1 cellular context compared by ENCODE assay signal in the genomic region with DNA sequence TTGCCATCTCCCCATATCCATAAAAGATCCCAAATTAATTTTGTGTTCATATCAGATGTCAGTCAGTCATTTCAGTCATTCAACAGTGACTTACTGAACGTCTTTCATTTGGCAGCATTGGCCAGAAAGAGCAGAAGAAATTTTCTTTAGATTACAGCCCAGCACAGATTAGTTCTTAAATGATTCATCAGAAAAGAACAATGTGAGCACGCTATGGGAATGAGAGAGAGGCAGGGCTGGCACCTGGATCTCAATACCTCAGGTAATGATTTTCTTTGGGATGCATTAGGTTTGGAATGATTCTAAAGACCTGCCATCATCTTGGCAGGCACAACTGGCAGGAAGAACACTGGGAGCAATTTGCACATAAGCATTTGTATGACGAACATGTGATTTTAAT.
TF ChIP-seq lines count a peak whose summit lies in the region.

No MANE protein-coding gene starts in this region.

TF ChIP-seq in HepG2, 621 proteins besides CTCF, POLR2A, EP300 and RAD21:
- TF ChIP-seq, protein P1, sequence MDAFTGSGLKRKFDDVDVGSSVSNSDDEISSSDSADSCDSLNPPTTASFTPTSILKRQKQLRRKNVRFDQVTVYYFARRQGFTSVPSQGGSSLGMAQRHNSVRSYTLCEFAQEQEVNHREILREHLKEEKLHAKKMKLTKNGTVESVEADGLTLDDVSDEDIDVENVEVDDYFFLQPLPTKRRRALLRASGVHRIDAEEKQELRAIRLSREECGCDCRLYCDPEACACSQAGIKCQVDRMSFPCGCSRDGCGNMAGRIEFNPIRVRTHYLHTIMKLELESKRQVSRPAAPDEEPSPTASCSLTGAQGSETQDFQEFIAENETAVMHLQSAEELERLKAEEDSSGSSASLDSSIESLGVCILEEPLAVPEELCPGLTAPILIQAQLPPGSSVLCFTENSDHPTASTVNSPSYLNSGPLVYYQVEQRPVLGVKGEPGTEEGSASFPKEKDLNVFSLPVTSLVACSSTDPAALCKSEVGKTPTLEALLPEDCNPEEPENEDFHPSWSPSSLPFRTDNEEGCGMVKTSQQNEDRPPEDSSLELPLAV (CRISPR knock-in tag; conservative IDR thresholded peaks at IDR 0.05; ENCODE audit: low read depth) = no peak
- TF ChIP-seq KDM3A (CRISPR knock-in tag; IDR thresholded peaks at IDR 0.05; ENCODE audit: low read depth) (no peak), RBFOX2 (IDR thresholded peaks at IDR 0.05; ENCODE audit: low read depth, low read length) (no peak), TMF1 (CRISPR knock-in tag; IDR thresholded peaks at IDR 0.05; ENCODE audit: low read depth) (no peak), ZNF441 (CRISPR knock-in tag; IDR thresholded peaks at IDR 0.05; ENCODE audit: borderline replicate concordance) (no peak), ZNF570 (CRISPR knock-in tag; IDR thresholded peaks at IDR 0.05; ENCODE audit: borderline replicate concordance) (no peak), ZBTB7B (CRISPR knock-in tag; IDR thresholded peaks at IDR 0.05) (no peak), ZMAT3 (CRISPR knock-in tag; conservative IDR thresholded peaks at IDR 0.05) (no peak), PRDM4 (CRISPR knock-in tag; IDR thresholded peaks at IDR 0.05; ENCODE audit: borderline replicate concordance) (no peak), SALL2 (CRISPR knock-in tag; IDR thresholded peaks at IDR 0.05) (no peak), ZNF564 (CRISPR knock-in tag; IDR thresholded peaks at IDR 0.05) (no peak)
